11 cellular contexts compared by ENCODE assay signal in the genomic region with DNA sequence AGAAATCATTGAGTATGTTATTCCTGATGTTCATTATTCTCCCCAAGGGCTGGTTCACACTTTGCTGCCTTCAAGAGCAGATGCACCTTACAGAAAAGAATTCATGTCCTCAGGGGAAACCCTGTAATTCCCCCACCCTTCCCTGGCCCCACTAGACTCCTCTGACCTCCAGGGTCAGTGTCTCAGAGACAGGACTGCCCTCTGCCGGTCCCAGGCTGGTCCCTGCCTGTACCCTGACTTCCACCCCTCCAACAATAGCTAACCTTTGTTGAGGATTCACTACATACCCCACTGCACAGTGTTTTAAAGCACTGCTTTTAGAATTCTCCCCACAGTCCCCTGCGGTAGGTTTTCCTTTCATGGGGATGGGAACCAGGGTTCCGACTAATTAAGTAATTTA. TPM values are rescaled to one million over a fixed set of nuclear protein-coding genes. Genes with fewer than 3 reads are reported as not detected.
DNase-seq lines count a peak whose midpoint lies in the region; ATAC-seq and TF ChIP-seq lines count a peak whose summit lies in the region.
"Had no signal": no experiment of that assay in that cellular context is flagged by ENCODE, and none has a peak within 500 bp of the region (broad histone marks: within the 10 kb centered on the region; RNA-seq: fewer than 3 reads in every experiment).

No MANE protein-coding gene starts in this region.

- H3K36me3 Mint-ChIP-seq in endodermal cell (ENCODE audit: low read depth), result no peaks in the 10 kb centered on the region

- H3K4me3 ChIP-seq in left ventricle myocardium inferior (no peak overlapping the region), endodermal cell (ENCODE audit: low read length) (no peak overlapping the region), prostate gland (no peak overlapping the region)
- H3K4me3 ChIP-seq: spleen had no signal

- in situ Hi-C loops in KBM-7 (cut with MboI; ENCODE audit: low pct_unique_long_range_greater_than_20kb, low sequenced_read_pairs), result no loop called here

- intact Hi-C loops in left ventricle myocardium inferior (cut with micrococcal nuclease) (no loop called here), Right ventricle myocardium inferior (cut with DNase I) (no loop called here), Right ventricle myocardium superior (cut with DNase I) (no loop called here), left cardiac atrium (cut with DNase I) (no loop called here), prostate gland (cut with DNase I) (no loop called here)

- peaks cover 40% of the 10 kb centered on the region for H3K4me1 Mint-ChIP-seq in endodermal cell

- no peaks in the 10 kb centered on the region for H3K9me3 ChIP-seq in left ventricle myocardium inferior (replicated peaks)
- H3K9me3 ChIP-seq in endodermal cell (ENCODE audit: control insufficient read depth, low read length), result no peaks in the 10 kb centered on the region
- no peaks in the 10 kb centered on the region for H3K9me3 ChIP-seq in prostate gland
- H3K9me3 ChIP-seq: spleen had no signal

- H3K27me3 Mint-ChIP-seq in endodermal cell (ENCODE audit: insufficient read depth), result peaks cover 10% of the 10 kb centered on the region

- TF ChIP-seq CTCF in left ventricle myocardium inferior (IDR thresholded peaks at IDR 0.05; ENCODE audit: borderline replicate concordance) (peak; percentile 44), endodermal cell (conservative IDR thresholded peaks at IDR 0.05) (peak; percentile 65), prostate gland (IDR thresholded peaks at IDR 0.05) (no peak)

- ATAC-seq in Right ventricle myocardium inferior (no peak), Right ventricle myocardium superior (ENCODE audit: poor library complexity) (no peak), left cardiac atrium (no peak)

- WGBS in endodermal cell (ENCODE audit: insufficient coverage in 1 of 2, insufficient read length in 1 of 2), 2 experiments, result 40 to 49% methylated on average over 2 to 3 of the region's 3 CpGs
- WGBS in prostate gland, result 49% methylated on average over 3 of the region's 3 CpGs

- no peak overlapping the region for H3K27ac ChIP-seq in left ventricle myocardium inferior (replicated peaks)
- no peak overlapping the region for H3K27ac ChIP-seq in endodermal cell (ENCODE audit: low read depth, low read length)
- no peak overlapping the region for H3K27ac ChIP-seq in prostate gland
- H3K27ac ChIP-seq: spleen had no signal

- no peak for TF ChIP-seq POLR2A in prostate gland (IDR thresholded peaks at IDR 0.05)

- no peaks in the 10 kb centered on the region for H3K9me3 Mint-ChIP-seq in endodermal cell

- H3K4me3 Mint-ChIP-seq in endodermal cell, result no peak overlapping the region

- peak overlapping the region; percentile 38 for H3K27ac Mint-ChIP-seq in endodermal cell

- DNase-seq in left ventricle myocardium inferior, result no peak
- no peak for DNase-seq in Right ventricle myocardium inferior (ENCODE audit: missing footprints)
- peak; percentile 28 for DNase-seq in KBM-7
- peak; percentile 76 for DNase-seq in endodermal cell
- DNase-seq in AG08395 (ENCODE audit: low spot score), result no peak
- DNase-seq in Right ventricle myocardium superior, result no peak
- no peak for DNase-seq in left cardiac atrium
- no peak for DNase-seq in prostate gland (ENCODE audit: low spot score)
- DNase-seq: C1 segment of cervical spinal cord, NCI-H226, spleen had no signal

- H3K36me3 ChIP-seq in left ventricle myocardium inferior, result no peaks in the 10 kb centered on the region
- no peaks in the 10 kb centered on the region for H3K36me3 ChIP-seq in endodermal cell (ENCODE audit: control insufficient read depth, insufficient read depth, low read length)
- H3K36me3 ChIP-seq in prostate gland, result no peaks in the 10 kb centered on the region
- H3K36me3 ChIP-seq: spleen had no signal

- H3K27me3 ChIP-seq in left ventricle myocardium inferior (ENCODE audit: low read depth) (peaks cover 50% of the 10 kb centered on the region), endodermal cell (ENCODE audit: control insufficient read depth, insufficient read depth, low read length, poor library complexity, severe bottlenecking) (peaks cover 23% of the 10 kb centered on the region), prostate gland (replicated peaks; ENCODE audit: insufficient read depth) (no peaks in the 10 kb centered on the region)

- H3K9ac ChIP-seq in endodermal cell (ENCODE audit: extremely low read depth, low read length, poor library complexity, severe bottlenecking), result no peak overlapping the region

- peaks cover 23% of the 10 kb centered on the region for H3K4me1 ChIP-seq in left ventricle myocardium inferior
- no peaks in the 10 kb centered on the region for H3K4me1 ChIP-seq in endodermal cell (ENCODE audit: control insufficient read depth, insufficient read depth, low read length)
- no peaks in the 10 kb centered on the region for H3K4me1 ChIP-seq in prostate gland (replicated peaks)

RNA-seq across cellular contexts. Expression of a gene that starts 4.4 kb away (rescaled TPM):
- 26.0 TPM for total RNA-seq in left ventricle myocardium inferior
- total RNA-seq in Right ventricle myocardium inferior, result 30.3 TPM
- total RNA-seq in endodermal cell, result 100 to 1,000 TPM; 127 to 268 TPM
- polyA plus RNA-seq in endodermal cell (2013, experiment 1 of 2), result 123 TPM
- polyA plus RNA-seq in endodermal cell (2013, experiment 2 of 2), result 107 TPM
- 27.8 TPM for total RNA-seq in Right ventricle myocardium superior
- 10 to 100 TPM; 29.0 to 31.3 TPM for total RNA-seq in left cardiac atrium
- total RNA-seq in prostate gland, result 10 to 100 TPM; 41.1 to 60.9 TPM

RNA-seq across cellular contexts. Expression of a gene that starts 52.7 kb away (rescaled TPM):
- 163 TPM for total RNA-seq in left ventricle myocardium inferior
- total RNA-seq in Right ventricle myocardium inferior, result 177 TPM
- total RNA-seq in endodermal cell, result 10 to 100 TPM; 17.2 to 37.9 TPM
- polyA plus RNA-seq in endodermal cell (2013, experiment 1 of 2), result 24.3 TPM
- polyA plus RNA-seq in endodermal cell (2013, experiment 2 of 2), result 21.1 TPM
- 181 TPM for total RNA-seq in Right ventricle myocardium superior
- 10 to 100 TPM; 70.6 to 76.6 TPM for total RNA-seq in left cardiac atrium
- 10 to 100 TPM; 18.2 to 27.4 TPM for total RNA-seq in prostate gland

Comparison
In these comparisons a context has a peak if more than half of its experiments do, and no peak if none do; other contexts are left out.
1. DNase-seq: peak in KBM-7 (single experiment) and endodermal cell (single experiment); none in left ventricle myocardium inferior (single experiment), Right ventricle myocardium inferior (single experiment), AG08395 (single experiment), Right ventricle myocardium superior (single experiment), left cardiac atrium (single experiment) and prostate gland (single experiment).
2. CTCF ChIP-seq: peak in left ventricle myocardium inferior (single experiment) and endodermal cell (single experiment); none in prostate gland (0 of 4).